Comparison of ENCODE assay signal across 8 cellular contexts in genomic region chr19:39402417-39403297, GRCh38. TPM values are rescaled to one million over a fixed set of nuclear protein-coding genes. Genes with fewer than 3 reads are reported as not detected.
DNase-seq lines count a peak whose midpoint lies in the region; ATAC-seq and TF ChIP-seq lines count a peak whose summit lies in the region.

No MANE protein-coding gene starts in this region.

- peaks cover 9% of the 10 kb centered on the region for H4K20me1 ChIP-seq in BLaER1

- H3K27ac ChIP-seq in BLaER1 = peak overlapping the region; percentile 100
- peak overlapping the region; percentile 98 to 100 (median 99) for H3K27ac ChIP-seq in transverse colon

- ATAC-seq in GM19372 (IDR thresholded peaks at IDR 0.05; ENCODE audit: low read depth, unreplicated experiment) (peak; percentile 26), left cardiac atrium (peak; percentile 39 to 44)

- H3K4me1 ChIP-seq in BLaER1 (peaks cover 76% of the 10 kb centered on the region), transverse colon (peaks cover 48 to 82% (median 76%) of the 10 kb centered on the region in 4 donors)

- intact Hi-C loops in left cardiac atrium (cut with DNase I) (no loop called here), posterior cingulate gyrus (cut with DNase I) (no loop called here), transverse colon (cut with DNase I; ENCODE audit: low total_unique reads) (no loop called here)

- H3K4me3 ChIP-seq in BLaER1 = peak overlapping the region; percentile 62
- peak overlapping the region; percentile 42 for H3K4me3 ChIP-seq in MG63
- peak overlapping the region; percentile 38 to 56 (median 46) for H3K4me3 ChIP-seq in transverse colon

- H3K4me2 ChIP-seq in BLaER1 = peak overlapping the region; percentile 85

- in situ Hi-C loops in transverse colon (cut with MboI; ENCODE audit: low pct_ligation_motif_present in 1 of 4, low pct_unique_long_range_greater_than_20kb in 1 of 4, low sequenced_read_pairs in 3 of 4) = no loop called here

- peak overlapping the region; percentile 96 for H3K9ac ChIP-seq in BLaER1

- H3K27me3 ChIP-seq in BLaER1 (no peaks in the 10 kb centered on the region), MG63 (no peaks in the 10 kb centered on the region), transverse colon (no peaks in the 10 kb centered on the region)

- DNase-seq in MG63 (peak; percentile 95), T-helper 1 cell (peak; percentile 82 to 90 (median 86)), amniotic epithelial cell (ENCODE audit: low read depth) (peak; percentile 88), left cardiac atrium (peak; percentile 97), posterior cingulate gyrus (peak; percentile 49 to 94 (median 70)), transverse colon (peak; percentile 93)

- peak; percentile 70 for TF ChIP-seq POLR2A in transverse colon (IDR thresholded peaks at IDR 0.05)

- H3K9me3 ChIP-seq in BLaER1 (no peaks in the 10 kb centered on the region), MG63 (no peaks in the 10 kb centered on the region), transverse colon (no peaks in the 10 kb centered on the region)

- no peak for TF ChIP-seq CTCF in transverse colon (IDR thresholded peaks at IDR 0.05)

- TF ChIP-seq EP300 in transverse colon (IDR thresholded peaks at IDR 0.05; ENCODE audit: low read depth) = peak; percentile 90

- WGBS in transverse colon (ENCODE audit: low coverage in 1 of 2), 2 donors = 2% methylated on average over 55 of the region's 57 CpGs; no CpG with 5 or more reads in 1 of the 2 donors

- H3K36me3 ChIP-seq in BLaER1 (peaks cover 17% of the 10 kb centered on the region), MG63 (peaks cover 23% of the 10 kb centered on the region), transverse colon (peaks cover 0 to 4% (median under 1%) of the 10 kb centered on the region in 4 donors)

RNA-seq across cellular contexts. Expression of gene ZFP36, which starts 4.0 kb away (rescaled TPM):
- total RNA-seq in MG63 (2014; rRNA removed; shearing (Covaris generic); ENCODE audit: low replicate concordance) = 0.66 and 1.4 TPM in 2 replicates
- 100 to 1,000 TPM in 1 of 2 donors, 10 to 100 TPM in 1; 93.5 to 156 TPM for total RNA-seq in left cardiac atrium
- total RNA-seq in transverse colon = 100 to 1,000 TPM; 280 to 924 (median 309) TPM

RNA-seq across cellular contexts. Expression of gene PLEKHG2, which starts 9.8 kb away (rescaled TPM):
- 3.0 and 12.4 TPM in 2 replicates for total RNA-seq in MG63 (2014; rRNA removed; shearing (Covaris generic); ENCODE audit: low replicate concordance)
- total RNA-seq in left cardiac atrium (10 to 100 TPM; 13.7 to 28.0 TPM), transverse colon (10 to 100 TPM in 2 of 4 donors, 1 to 10 TPM in 2; 6.1 to 27.7 (median 11.9) TPM)

RNA-seq across cellular contexts. Expression of gene MED29, which starts 11.5 kb away (rescaled TPM):
- total RNA-seq in MG63 (2014; rRNA removed; shearing (Covaris generic); ENCODE audit: low replicate concordance) = 18.1 and 26.5 TPM in 2 replicates
- total RNA-seq in left cardiac atrium (10 to 100 TPM; 21.3 to 25.1 TPM), transverse colon (10 to 100 TPM; 22.8 to 37.4 (median 27.8) TPM)

RNA-seq across cellular contexts. Expression of gene PAF1, which starts 11.8 kb away (rescaled TPM):
- total RNA-seq in MG63 (2014; rRNA removed; shearing (Covaris generic); ENCODE audit: low replicate concordance) = 62.0 and 62.4 TPM in 2 replicates
- total RNA-seq in left cardiac atrium = 10 to 100 TPM; 34.5 to 38.4 TPM
- total RNA-seq in transverse colon = 10 to 100 TPM; 37.8 to 71.2 (median 43.0) TPM

RNA-seq across cellular contexts. Expression of gene RPS16, which starts 33.1 kb away (rescaled TPM):
- 95.9 and 97.8 TPM in 2 replicates for total RNA-seq in MG63 (2014; rRNA removed; shearing (Covaris generic); ENCODE audit: low replicate concordance)
- total RNA-seq in left cardiac atrium (1,000 to 10,000 TPM; 1,273 to 1,597 TPM), transverse colon (1,000 to 10,000 TPM in 3 of 4 donors, 100 to 1,000 TPM in 1; 718 to 1,665 (median 1,335) TPM)

Comparison
In these comparisons a context has a peak if more than half of its experiments do, and no peak if none do; other contexts are left out.
1. Peak in every context shown above with its lines: DNase-seq, ATAC-seq, H3K4me3 ChIP-seq and H3K27ac ChIP-seq.
2. RNA of gene ZFP36, which starts 4.0 kb away (total RNA-seq): 280 to 924 TPM in transverse colon and 93.5 to 156 TPM in left cardiac atrium; 0.66 to 1.4 TPM in MG63; every median in the first group is over 10 times any median in the second.